In genomic region chr10:48589266-48589665, GRCh38 we compare ENCODE assay signal across 13 cellular contexts. TPM values are rescaled to one million over a fixed set of nuclear protein-coding genes. Genes with fewer than 3 reads are reported as not detected.
DNase-seq lines count a peak whose midpoint lies in the region; ATAC-seq, FAIRE-seq and TF ChIP-seq lines count a peak whose summit lies in the region.
"Had no signal": no experiment of that assay in that cellular context is flagged by ENCODE, and none has a peak within 500 bp of the region (broad histone marks: within the 10 kb centered on the region; RNA-seq: fewer than 3 reads in every experiment).

No MANE protein-coding gene starts in this region.

- no peak for TF ChIP-seq POLR2A in gastroesophageal sphincter (IDR thresholded peaks at IDR 0.05)

- H3K4me3 ChIP-seq in gastroesophageal sphincter, result no peak overlapping the region
- H3K4me3 ChIP-seq: K562, lung had no signal

- TF ChIP-seq EP300 in gastroesophageal sphincter (IDR thresholded peaks at IDR 0.05), result no peak

- DNase-seq in ELR (ENCODE audit: low read depth), result peak; percentile 67
- no peak for DNase-seq in sciatic nerve (ENCODE audit: low spot score)
- no peak for DNase-seq in RCC 7860 (ENCODE audit: low spot score)
- no peak for DNase-seq in SKM-1 treated with dmso at 0.1 percent for 144 hours (lab: John Stamatoyannopoulos, UW; ENCODE audit: unreplicated experiment)
- no peak for DNase-seq in NCI-H524 treated with DMSO at 0.1 percent for 48 hours (lab: John Stamatoyannopoulos, UW)
- DNase-seq in activated T-cell treated with anti-CD3 and anti-CD28 coated beads, Interleukin-2, amount 50 U/mL, for 48 hours, result no peak
- DNase-seq: activated CD8-positive, alpha-beta memory T cell treated with anti-CD3 and anti-CD28 coated beads for 24 hours; activated naive CD8-positive, alpha-beta T cell treated with anti-CD3 and anti-CD28 coated beads, Interleukin-2, amount 50 U/mL, for 24 hours had no signal

- H3K27ac ChIP-seq in angular gyrus (ENCODE audit: low read depth, low read length) (peak overlapping the region; percentile 0), gastroesophageal sphincter (no peak overlapping the region)

- H3K4me1 ChIP-seq in gastroesophageal sphincter, result no peaks in the 10 kb centered on the region

- intact Hi-C loops in sciatic nerve (cut with DNase I), result no loop called here

- TF ChIP-seq CTCF in gastroesophageal sphincter (IDR thresholded peaks at IDR 0.05), result no peak

- no peaks in the 10 kb centered on the region for H3K36me3 ChIP-seq in gastroesophageal sphincter

- no peaks in the 10 kb centered on the region for H3K27me3 ChIP-seq in gastroesophageal sphincter

- WGBS in gastroesophageal sphincter (ENCODE audit: low coverage in 1 of 2), 2 donors, result 50 to 54% methylated on average over 3 to 5 of the region's 5 CpGs

- ATAC-seq in gastroesophageal sphincter (peak; percentile 60), sciatic nerve (peak; percentile 83)
- ATAC-seq: activated naive CD8-positive, alpha-beta T cell treated with anti-CD3 and anti-CD28 coated beads, Interleukin-2, amount 50 U/mL, for 24 hours; K562 had no signal

- H3K9me3 ChIP-seq in gastroesophageal sphincter, result peaks cover 0 to 6% (median 0%) of the 10 kb centered on the region in 3 donors

- no peak for FAIRE-seq in RCC 7860 (lab: Jason Lieb, UNC)
- FAIRE-seq: GM18507, K562 had no signal

RNA-seq across cellular contexts. Expression of gene ARHGAP22, which starts 15.6 kb away (rescaled TPM):
- 1 to 10 TPM; 4.2 to 5.8 (median 5.1) TPM for total RNA-seq in gastroesophageal sphincter
- 11.7 TPM for total RNA-seq in sciatic nerve
